ENCODE assay signal across 8 cellular contexts in the genomic region with DNA sequence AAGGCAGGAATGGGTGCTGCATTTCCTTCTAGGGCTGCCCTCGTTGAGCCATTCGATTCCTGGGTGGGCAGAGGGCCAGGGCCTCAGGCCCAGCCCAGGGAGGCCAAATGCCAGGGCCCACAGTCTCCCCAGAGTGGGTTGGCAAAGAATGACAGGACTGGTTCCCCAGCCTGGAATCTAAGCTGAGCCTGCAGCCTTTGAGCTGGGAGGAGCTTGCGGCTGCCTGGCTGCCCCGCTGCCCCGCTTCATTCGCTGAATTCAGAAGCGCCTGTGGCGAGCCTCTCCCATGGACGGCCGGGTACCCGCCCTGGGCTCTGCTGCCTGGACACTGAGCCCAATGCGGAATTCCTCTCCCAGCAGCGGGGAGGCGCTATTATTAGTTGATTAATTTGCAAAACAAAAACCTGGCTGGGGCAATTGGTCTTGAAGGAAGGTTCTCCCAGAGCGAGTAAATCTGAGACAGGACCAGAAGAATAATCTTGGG. TPM values are rescaled to one million over a fixed set of nuclear protein-coding genes. Genes with fewer than 3 reads are reported as not detected.
DNase-seq lines count a peak whose midpoint lies in the region; ATAC-seq and TF ChIP-seq lines count a peak whose summit lies in the region.

No MANE protein-coding gene starts in this region.

- H3K36me3 ChIP-seq in PC-3 (ENCODE audit: low read depth, low read length) (no peaks in the 10 kb centered on the region), muscle layer of duodenum (ENCODE audit: control insufficient read depth in 1 of 2, insufficient read depth in 2 of 2, low read length in 2 of 2) (no peaks in the 10 kb centered on the region)

- ATAC-seq in PC-3: peak; percentile 94
- ATAC-seq in stimulated activated effector memory CD8-positive, alpha-beta T cell treated with anti-CD3 and anti-CD28 coated beads, Interleukin-12 subunit alpha, Interleukin-12 subunit beta, amount 100 ng/mL, for 72 hours: no peak

- H3K27ac ChIP-seq in PC-3 (ENCODE audit: low read length): no peak overlapping the region
- H3K27ac ChIP-seq in muscle layer of duodenum (ENCODE audit: low read length): peak overlapping the region; percentile 54

- H3K36me3 Mint-ChIP-seq in stimulated activated effector memory CD8-positive, alpha-beta T cell treated with anti-CD3 and anti-CD28 coated beads, Interleukin-12 subunit alpha, Interleukin-12 subunit beta, amount 100 ng/mL, for 72 hours: no peaks in the 10 kb centered on the region

- H2AFZ ChIP-seq in PC-3 (ENCODE audit: low read length): peak overlapping the region; percentile 72

- TF ChIP-seq CTCF in PC-3 (conservative IDR thresholded peaks at IDR 0.05; ENCODE audit: low read depth, low read length) (peak; percentile 65), fibroblast of the aortic adventitia (IDR thresholded peaks at IDR 0.05; ENCODE audit: insufficient read depth, low read length) (peak; percentile 35)

- no peaks in the 10 kb centered on the region for H3K4me1 Mint-ChIP-seq in stimulated activated effector memory CD8-positive, alpha-beta T cell treated with anti-CD3 and anti-CD28 coated beads, Interleukin-12 subunit alpha, Interleukin-12 subunit beta, amount 100 ng/mL, for 72 hours

- intact Hi-C loops in PC-3 (cut with micrococcal nuclease): no loop called here

- H3K4me3 ChIP-seq in PC-3 (ENCODE audit: low read length) (peak overlapping the region; percentile 56), fibroblast of the aortic adventitia (ENCODE audit: low read depth, low read length) (peak overlapping the region; percentile 31), muscle layer of duodenum (ENCODE audit: low read depth in 1 of 2, low read length in 2 of 2) (peak overlapping the region; percentile 15 to 44)

- POLR2A ChIA-PET in PC-3 (lab: Charles Lee; ENCODE audit: unreplicated experiment): no interaction called here

- H3K4me1 ChIP-seq in PC-3 (ENCODE audit: insufficient read depth, low read length): peaks cover 14% of the 10 kb centered on the region; the same call in 1 of the 2 replicates
- H3K4me1 ChIP-seq in muscle layer of duodenum (ENCODE audit: control insufficient read depth in 1 of 2, insufficient read depth in 2 of 2, low read length in 2 of 2): peaks cover 9 to 11% of the 10 kb centered on the region in 2 donors

- no peak overlapping the region for H3K27ac Mint-ChIP-seq in stimulated activated effector memory CD8-positive, alpha-beta T cell treated with anti-CD3 and anti-CD28 coated beads, Interleukin-12 subunit alpha, Interleukin-12 subunit beta, amount 100 ng/mL, for 72 hours

- peak overlapping the region; percentile 79 for H3K4me2 ChIP-seq in PC-3 (ENCODE audit: low read length)

- H3K9me3 Mint-ChIP-seq in stimulated activated effector memory CD8-positive, alpha-beta T cell treated with anti-CD3 and anti-CD28 coated beads, Interleukin-12 subunit alpha, Interleukin-12 subunit beta, amount 100 ng/mL, for 72 hours: no peaks in the 10 kb centered on the region

- H3K9ac ChIP-seq in PC-3 (ENCODE audit: low read length): no peak overlapping the region

- peak; percentile 94 for DNase-seq in Ammon's horn (ENCODE audit: low spot score)
- peak; percentile 76 for DNase-seq in PC-3
- DNase-seq in fibroblast of the aortic adventitia (ENCODE audit: low read depth): peak; percentile 83
- DNase-seq in SIG-M5 treated with dmso at 0.1 percent for 504 hours (lab: John Stamatoyannopoulos, UW; ENCODE audit: unreplicated experiment): no peak
- DNase-seq in NCI-H146 treated with DMSO at 0.1 percent for 48 hours (lab: John Stamatoyannopoulos, UW; ENCODE audit: unreplicated experiment): no peak
- DNase-seq in stimulated activated effector memory CD8-positive, alpha-beta T cell treated with anti-CD3 and anti-CD28 coated beads, Interleukin-12 subunit alpha, Interleukin-12 subunit beta, amount 100 ng/mL, for 72 hours (ENCODE audit: low spot score in 2 of 2): no peak
- no peak for DNase-seq in activated CD4-positive, alpha-beta T cell treated with anti-CD3 and anti-CD28 coated beads for 48 hours

- H3K4me3 Mint-ChIP-seq in stimulated activated effector memory CD8-positive, alpha-beta T cell treated with anti-CD3 and anti-CD28 coated beads, Interleukin-12 subunit alpha, Interleukin-12 subunit beta, amount 100 ng/mL, for 72 hours: no peak overlapping the region

- H3K9me2 ChIP-seq in PC-3 (replicated peaks; ENCODE audit: low read length): no peaks in the 10 kb centered on the region

- no peaks in the 10 kb centered on the region for H4K20me1 ChIP-seq in PC-3 (ENCODE audit: low read length)

- H3K27me3 ChIP-seq in PC-3 (ENCODE audit: low read length) (no peaks in the 10 kb centered on the region), muscle layer of duodenum (ENCODE audit: low read depth, low read length) (no peaks in the 10 kb centered on the region)

- H3K9me3 ChIP-seq in PC-3 (ENCODE audit: low read length): no peaks in the 10 kb centered on the region
- no peaks in the 10 kb centered on the region for H3K9me3 ChIP-seq in muscle layer of duodenum (ENCODE audit: control insufficient read depth in 1 of 2, low read length in 2 of 2)

- CTCF ChIA-PET in PC-3 (lab: Charles Lee): interaction anchor here (0.6 kb wide), 1 partner anchor 1638 kb away, joined by 4 read pairs; a partner anchor contains a TSS

- no peaks in the 10 kb centered on the region for H3F3A ChIP-seq in PC-3 (ENCODE audit: low read length, unreplicated experiment)

- H3K79me2 ChIP-seq in PC-3 (ENCODE audit: low read length): no peaks in the 10 kb centered on the region

- no TSS peak for BruUV-seq in PC-3 (replicated peaks; lab: Mats Ljungman, UMichigan)

RNA-seq across cellular contexts. Expression of a gene that starts 32.3 kb away (rescaled TPM):
- total RNA-seq in PC-3 (2014; rRNA removed) (78.5 and 102 TPM in 2 replicates), fibroblast of the aortic adventitia (ENCODE audit: low replicate concordance) (66.1 and 161 TPM in 2 replicates)

Comparison
In these comparisons a context has a peak if more than half of its experiments do, and no peak if none do; other contexts are left out.
1. DNase-seq: peak in Ammon's horn (single experiment), PC-3 (single experiment) and fibroblast of the aortic adventitia (single experiment); none in SIG-M5 treated with dmso at 0.1 percent for 504 hours (single experiment), NCI-H146 treated with DMSO at 0.1 percent for 48 hours (single experiment), stimulated activated effector memory CD8-positive, alpha-beta T cell treated with anti-CD3 and anti-CD28 coated beads, Interleukin-12 subunit alpha, Interleukin-12 subunit beta, amount 100 ng/mL, for 72 hours (0 of 2) and activated CD4-positive, alpha-beta T cell treated with anti-CD3 and anti-CD28 coated beads for 48 hours (single experiment).
2. Peak in every context shown above with its lines, with median percentiles within 50 percentile points of each other: H3K4me3 ChIP-seq.